In genomic region chr6:168713013-168713412, GRCh38 we compare ENCODE assay signal across 12 cellular contexts.
DNase-seq lines count a peak whose midpoint lies in the region; ATAC-seq and TF ChIP-seq lines count a peak whose summit lies in the region.
"Had no signal": no experiment of that assay in that cellular context is flagged by ENCODE, and none has a peak within 500 bp of the region (broad histone marks: within the 10 kb centered on the region; RNA-seq: fewer than 3 reads in every experiment).

No MANE protein-coding gene starts in this region.

- no TSS peak for BruUV-seq in IMR-90 (replicated peaks; lab: Mats Ljungman, UMichigan)

- H3K9me1 ChIP-seq in IMR-90 (ENCODE audit: insufficient read depth, low read length), result no peaks in the 10 kb centered on the region

- H3K4me1 ChIP-seq in GM23338 (ENCODE audit: insufficient read depth), result no peaks in the 10 kb centered on the region
- H3K4me1 ChIP-seq in IMR-90 (ENCODE audit: control insufficient read depth, insufficient read depth, low read length), result no peaks in the 10 kb centered on the region

- H3K4me2 ChIP-seq in GM23338, result no peak overlapping the region
- no peak overlapping the region for H3K4me2 ChIP-seq in IMR-90 (ENCODE audit: low read depth, low read length)
- H3K4me2 ChIP-seq: BLaER1 treated with 17β-estradiol and CSF1 and Interleukin-3, amounts not matched to agents 10 nM and 100 nM had no signal

- H4K8ac ChIP-seq in IMR-90 (ENCODE audit: low read depth in 2 of 2, low read length in 2 of 2), result no peak overlapping the region

- H3K9me3 ChIP-seq in IMR-90 (ENCODE audit: control insufficient read depth, insufficient read depth, low read length), result peaks cover 44% of the 10 kb centered on the region
- H3K9me3 ChIP-seq: BLaER1 treated with 17β-estradiol and CSF1 and Interleukin-3, amounts not matched to agents 10 nM and 100 nM had no signal

- H3K4ac ChIP-seq in IMR-90 (ENCODE audit: low read depth, low read length), result no peak overlapping the region

- no peaks in the 10 kb centered on the region for H3K36me3 ChIP-seq in GM23338 (ENCODE audit: insufficient read depth)
- no peaks in the 10 kb centered on the region for H3K36me3 ChIP-seq in IMR-90 (ENCODE audit: control insufficient read depth, insufficient read depth, low read length)
- H3K36me3 ChIP-seq: BLaER1 treated with 17β-estradiol and CSF1 and Interleukin-3, amounts not matched to agents 10 nM and 100 nM had no signal

- H2AK5ac ChIP-seq in IMR-90 (ENCODE audit: low read depth, low read length), result no peak overlapping the region

- ATAC-seq in GM23338, result peak; percentile 44; the same call in 1 of the 3 replicates
- ATAC-seq in IMR-90 (ENCODE audit: low read depth), result no peak
- no peak for ATAC-seq in GM19324 (IDR thresholded peaks at IDR 0.05; ENCODE audit: low FRiP score, unreplicated experiment)
- ATAC-seq: CD8-positive, alpha-beta T cell had no signal

- POLR2A ChIA-PET in IMR-90 (lab: Charles Lee; ENCODE audit: unreplicated experiment), result interaction anchor here (0.7 kb wide), 1 partner anchor 742 kb away, joined by 3 read pairs; no protein-coding TSS in a partner anchor

- peaks cover 14% of the 10 kb centered on the region; the same call in 1 of the 2 replicates for H3K9me2 ChIP-seq in GM23338 (ENCODE audit: insufficient read depth)

- H3K4me1 Mint-ChIP-seq in GM23338, result no peaks in the 10 kb centered on the region; the same call in 2 of the 3 replicates
- H3K4me1 Mint-ChIP-seq in osteocyte (ENCODE audit: unreplicated experiment), result no peaks in the 10 kb centered on the region
- H3K4me1 Mint-ChIP-seq: B cell, H9 had no signal

- intact Hi-C loops in IMR-90 (cut with micrococcal nuclease), result no loop called here

- H2BK120ac ChIP-seq in IMR-90 (ENCODE audit: low read depth, low read length), result no peak overlapping the region

- H3K4me3 Mint-ChIP-seq in GM23338 (no peak overlapping the region), osteocyte (ENCODE audit: unreplicated experiment) (no peak overlapping the region)
- H3K4me3 Mint-ChIP-seq: B cell; CD8-positive, alpha-beta T cell; H9 had no signal

- H4K20me1 ChIP-seq in GM23338 (replicated peaks; ENCODE audit: insufficient read depth) (no peaks in the 10 kb centered on the region), IMR-90 (ENCODE audit: insufficient read depth, low read length) (no peaks in the 10 kb centered on the region)
- H4K20me1 ChIP-seq: BLaER1 treated with 17β-estradiol and CSF1 and Interleukin-3, amounts not matched to agents 10 nM and 100 nM had no signal

- in situ Hi-C loops in IMR-90 (cut with MboI; ENCODE audit: low sequenced_read_pairs), result no loop called here

- H3K9ac ChIP-seq in IMR-90 (ENCODE audit: low read depth, low read length), result no peak overlapping the region
- H3K9ac ChIP-seq: BLaER1 treated with 17β-estradiol and CSF1 and Interleukin-3, amounts not matched to agents 10 nM and 100 nM had no signal

- no peak overlapping the region for H3K27ac ChIP-seq in GM23338 (ENCODE audit: low read depth)
- H3K27ac ChIP-seq in IMR-90 (ENCODE audit: insufficient read depth, low read length), result no peak overlapping the region
- H3K27ac ChIP-seq: BLaER1 treated with 17β-estradiol and CSF1 and Interleukin-3, amounts not matched to agents 10 nM and 100 nM had no signal

- no peaks in the 10 kb centered on the region for H3F3A ChIP-seq in GM23338 (replicated peaks; ENCODE audit: low read depth)

- dilution Hi-C loops in IMR-90 (cut with HindIII; ENCODE audit: low sequenced_read_pairs, unreplicated experiment), result no loop called here

- no peak overlapping the region for H2BK15ac ChIP-seq in IMR-90 (ENCODE audit: low read depth, low read length)

- H4K91ac ChIP-seq in IMR-90 (ENCODE audit: insufficient read depth, low read depth, low read length), result no peak overlapping the region

- H3K27me3 ChIP-seq in GM23338 (ENCODE audit: insufficient read depth) (no peaks in the 10 kb centered on the region), IMR-90 (ENCODE audit: control insufficient read depth, insufficient read depth, low read length) (no peaks in the 10 kb centered on the region)
- H3K27me3 ChIP-seq: BLaER1 treated with 17β-estradiol and CSF1 and Interleukin-3, amounts not matched to agents 10 nM and 100 nM had no signal

- H2BK5ac ChIP-seq in IMR-90 (ENCODE audit: low read depth, low read length, poor library complexity, severe bottlenecking), result no peak overlapping the region

- no peak for TF ChIP-seq RAD21 in IMR-90 (IDR thresholded peaks at IDR 0.05; ENCODE audit: low read length)

- H3K56ac ChIP-seq in IMR-90 (ENCODE audit: extremely low read depth, insufficient read depth, low read length), result no peak overlapping the region

- H3K27me3 Mint-ChIP-seq in GM23338 (ENCODE audit: insufficient read depth, low read depth, poor library complexity) (peaks cover 10% of the 10 kb centered on the region), osteocyte (ENCODE audit: unreplicated experiment) (peaks cover 7% of the 10 kb centered on the region)
- H3K27me3 Mint-ChIP-seq: B cell had no signal

- peaks cover 18% of the 10 kb centered on the region for H3K36me3 Mint-ChIP-seq in GM23338 (ENCODE audit: low read depth)
- no peaks in the 10 kb centered on the region for H3K36me3 Mint-ChIP-seq in osteocyte (ENCODE audit: unreplicated experiment)
- H3K36me3 Mint-ChIP-seq: CD8-positive, alpha-beta T cell had no signal

- no peak overlapping the region for H3K23ac ChIP-seq in IMR-90 (ENCODE audit: low read depth, low read length)

- H3K79me2 ChIP-seq in GM23338 (replicated peaks; ENCODE audit: insufficient read depth), result no peaks in the 10 kb centered on the region

- H2BK20ac ChIP-seq in IMR-90 (ENCODE audit: low read depth, low read length), result no peak overlapping the region

- H3K27ac Mint-ChIP-seq in GM23338 (no peak overlapping the region), osteocyte (ENCODE audit: unreplicated experiment) (no peak overlapping the region)
- H3K27ac Mint-ChIP-seq: B cell; CD8-positive, alpha-beta T cell; H9 had no signal

- H3K9me3 Mint-ChIP-seq in GM23338, result peaks cover 8% of the 10 kb centered on the region
- H3K9me3 Mint-ChIP-seq in osteocyte (ENCODE audit: unreplicated experiment), result no peaks in the 10 kb centered on the region
- H3K9me3 Mint-ChIP-seq: CD8-positive, alpha-beta T cell had no signal

- H3K79me1 ChIP-seq in IMR-90 (ENCODE audit: low read depth in 1 of 2, low read length in 2 of 2), result no peaks in the 10 kb centered on the region

- TF ChIP-seq POLR2A in IMR-90 (IDR thresholded peaks at IDR 0.05; ENCODE audit: low read depth, low read length), result no peak

- no peak overlapping the region for H3K18ac ChIP-seq in IMR-90 (ENCODE audit: low read depth, low read length)

- H3K14ac ChIP-seq in IMR-90 (replicated peaks; ENCODE audit: low read depth, low read length), result no peak overlapping the region

- DNase-seq in GM23338 (ENCODE audit: low spot score), result peak; percentile 25
- no peak for DNase-seq in IMR-90
- peak; percentile 77 for DNase-seq in mesenteric fat pad (ENCODE audit: low spot score)
- peak; percentile 54 for DNase-seq in osteocyte (ENCODE audit: extremely low spot score, unreplicated experiment)
- DNase-seq in NCI-H748 (lab: John Stamatoyannopoulos, UW; ENCODE audit: unreplicated experiment), result no peak
- DNase-seq: Calu3, GOT3, H9 had no signal

- peak overlapping the region; percentile 28 for H2AK9ac ChIP-seq in IMR-90 (replicated peaks; ENCODE audit: low read depth, low read length, poor library complexity)

- H3K4me3 ChIP-seq in GM23338 (no peak overlapping the region), IMR-90 (ENCODE audit: insufficient read depth, low read depth, low read length) (no peak overlapping the region)
- H3K4me3 ChIP-seq: BLaER1 treated with 17β-estradiol and CSF1 and Interleukin-3, amounts not matched to agents 10 nM and 100 nM had no signal

- no peak overlapping the region for H4K5ac ChIP-seq in IMR-90 (ENCODE audit: low read depth, low read length)

- WGBS in IMR-90 (ENCODE audit: extremely low coverage in 2 of 2, insufficient read length in 1 of 2), 2 experiments, result 33% methylated on average over 2 of the region's 5 CpGs; no CpG with 5 or more reads in 1 of the 2 experiments

- TF ChIP-seq CTCF in GM23338 (conservative IDR thresholded peaks at IDR 0.05; ENCODE audit: low read depth in 2 of 2) (no peak), IMR-90 (conservative IDR thresholded peaks at IDR 0.05; ENCODE audit: low read depth, low read length) (no peak), osteocyte (IDR thresholded peaks at IDR 0.05) (no peak)

- H2AFZ ChIP-seq in GM23338, result no peak overlapping the region
- H2AFZ ChIP-seq in IMR-90 (replicated peaks; ENCODE audit: low read length, poor library complexity), result peak overlapping the region; percentile 14

- CTCF ChIA-PET in IMR-90 (lab: Yijun Ruan, JAX), result no interaction called here

TF ChIP-seq in GM23338, 12 proteins besides CTCF, POLR2A, EP300 and RAD21 (continues in another document):
- TF ChIP-seq EZH2 (IDR thresholded peaks at IDR 0.05; ENCODE audit: low read depth, unreplicated experiment) (no peak), ZNF331 (CRISPR knock-in tag; IDR thresholded peaks at IDR 0.05; ENCODE audit: low read depth) (no peak), EZH2phosphoT487 (IDR thresholded peaks at IDR 0.05; ENCODE audit: unreplicated experiment) (no peak), CREB1 (CRISPR knock-in tag; IDR thresholded peaks at IDR 0.05; ENCODE audit: low read depth) (no peak)

TF ChIP-seq in IMR-90, 13 proteins besides CTCF, POLR2A, EP300 and RAD21 (continues in another document):
- TF ChIP-seq MAFK (IDR thresholded peaks at IDR 0.05; ENCODE audit: low read depth, low read length) (no peak), FOS (IDR thresholded peaks at IDR 0.05; ENCODE audit: low read depth, low read length) (no peak), RFX5 (IDR thresholded peaks at IDR 0.05; ENCODE audit: low read depth, low read length) (no peak), MAZ (IDR thresholded peaks at IDR 0.05; ENCODE audit: borderline replicate concordance, low read depth, low read length) (no peak), SMC3 (IDR thresholded peaks at IDR 0.05; ENCODE audit: low read depth, low read length) (no peak)
- TF ChIP-seq, protein P1, sequence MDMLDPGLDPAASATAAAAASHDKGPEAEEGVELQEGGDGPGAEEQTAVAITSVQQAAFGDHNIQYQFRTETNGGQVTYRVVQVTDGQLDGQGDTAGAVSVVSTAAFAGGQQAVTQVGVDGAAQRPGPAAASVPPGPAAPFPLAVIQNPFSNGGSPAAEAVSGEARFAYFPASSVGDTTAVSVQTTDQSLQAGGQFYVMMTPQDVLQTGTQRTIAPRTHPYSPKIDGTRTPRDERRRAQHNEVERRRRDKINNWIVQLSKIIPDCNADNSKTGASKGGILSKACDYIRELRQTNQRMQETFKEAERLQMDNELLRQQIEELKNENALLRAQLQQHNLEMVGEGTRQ (IDR thresholded peaks at IDR 0.05; ENCODE audit: low read depth, low read length), result no peak

Comparison
In these comparisons a context has a peak if more than half of its experiments do, and no peak if none do; other contexts are left out.
1. DNase-seq: peak in GM23338 (single experiment), mesenteric fat pad (single experiment) and osteocyte (single experiment); none in IMR-90 (single experiment) and NCI-H748 (single experiment).